ENCODE assay signal across 1 cellular context in the genomic region with DNA sequence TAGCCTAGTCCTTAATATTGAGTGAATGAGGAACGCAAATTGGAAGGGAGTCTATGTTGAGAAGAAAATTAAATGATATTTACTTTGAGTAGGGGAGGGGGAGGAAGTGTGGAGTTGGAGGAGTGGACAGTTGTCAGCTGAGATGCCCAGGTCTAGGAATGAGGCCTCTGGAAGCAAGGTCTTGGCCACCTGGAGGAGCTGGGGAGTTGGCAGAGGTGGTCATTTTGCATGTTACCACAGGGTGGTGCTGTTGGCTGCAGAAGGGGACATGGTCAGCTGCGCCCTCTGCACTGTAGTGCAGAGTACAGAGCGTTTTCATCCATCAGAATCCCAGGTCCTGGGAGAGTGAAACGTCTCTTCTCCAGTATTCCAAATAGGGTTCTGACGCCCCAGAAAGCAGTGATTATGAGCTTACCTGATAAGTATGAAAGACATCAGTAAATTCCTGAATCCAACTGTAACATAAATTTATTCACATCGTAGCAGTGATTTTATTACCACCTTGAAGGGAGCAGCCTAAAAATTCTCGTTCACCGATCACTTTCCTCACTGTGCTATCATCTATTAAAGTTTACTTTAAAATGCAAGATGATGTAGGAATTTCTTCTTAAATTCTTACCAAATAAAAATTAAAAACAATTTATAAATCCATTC.
TF ChIP-seq lines count a peak whose summit lies in the region.

No MANE protein-coding gene starts in this region.

TF ChIP-seq in K562, 482 proteins besides CTCF, POLR2A, EP300 and RAD21 (continued from another document):
- 0 out of 4 replicates have a peak, but pooled peaks of 1 of the 2 experiments have one; percentile 13 for TF ChIP-seq NRF1 (conservative IDR thresholded peaks at IDR 0.05 in 1 of 2, IDR thresholded peaks at IDR 0.05 in 1 of 2)
- 0 out of 4 replicates have a peak, but pooled peaks have one; percentile 7 to 32 for TF ChIP-seq TEAD1 (CRISPR knock-in tag; IDR thresholded peaks at IDR 0.05)
- TF ChIP-seq, protein P1, sequence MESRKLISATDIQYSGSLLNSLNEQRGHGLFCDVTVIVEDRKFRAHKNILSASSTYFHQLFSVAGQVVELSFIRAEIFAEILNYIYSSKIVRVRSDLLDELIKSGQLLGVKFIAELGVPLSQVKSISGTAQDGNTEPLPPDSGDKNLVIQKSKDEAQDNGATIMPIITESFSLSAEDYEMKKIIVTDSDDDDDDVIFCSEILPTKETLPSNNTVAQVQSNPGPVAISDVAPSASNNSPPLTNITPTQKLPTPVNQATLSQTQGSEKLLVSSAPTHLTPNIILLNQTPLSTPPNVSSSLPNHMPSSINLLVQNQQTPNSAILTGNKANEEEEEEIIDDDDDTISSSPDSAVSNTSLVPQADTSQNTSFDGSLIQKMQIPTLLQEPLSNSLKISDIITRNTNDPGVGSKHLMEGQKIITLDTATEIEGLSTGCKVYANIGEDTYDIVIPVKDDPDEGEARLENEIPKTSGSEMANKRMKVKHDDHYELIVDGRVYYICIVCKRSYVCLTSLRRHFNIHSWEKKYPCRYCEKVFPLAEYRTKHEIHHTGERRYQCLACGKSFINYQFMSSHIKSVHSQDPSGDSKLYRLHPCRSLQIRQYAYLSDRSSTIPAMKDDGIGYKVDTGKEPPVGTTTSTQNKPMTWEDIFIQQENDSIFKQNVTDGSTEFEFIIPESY (CRISPR knock-in tag; IDR thresholded peaks at IDR 0.05) = 0 out of 2 replicates have a peak, but pooled peaks have one; percentile 34
- peak; percentile 56 for TF ChIP-seq CREM (IDR thresholded peaks at IDR 0.05; ENCODE audit: low read depth)
- TF ChIP-seq MAZ (CRISPR knock-in tag; conservative IDR thresholded peaks at IDR 0.05 in 1 of 2, IDR thresholded peaks at IDR 0.05 in 1 of 2) = peak; percentile 27 to 35; a peak in 1 of 4 replicates
- TF ChIP-seq, protein P2, sequence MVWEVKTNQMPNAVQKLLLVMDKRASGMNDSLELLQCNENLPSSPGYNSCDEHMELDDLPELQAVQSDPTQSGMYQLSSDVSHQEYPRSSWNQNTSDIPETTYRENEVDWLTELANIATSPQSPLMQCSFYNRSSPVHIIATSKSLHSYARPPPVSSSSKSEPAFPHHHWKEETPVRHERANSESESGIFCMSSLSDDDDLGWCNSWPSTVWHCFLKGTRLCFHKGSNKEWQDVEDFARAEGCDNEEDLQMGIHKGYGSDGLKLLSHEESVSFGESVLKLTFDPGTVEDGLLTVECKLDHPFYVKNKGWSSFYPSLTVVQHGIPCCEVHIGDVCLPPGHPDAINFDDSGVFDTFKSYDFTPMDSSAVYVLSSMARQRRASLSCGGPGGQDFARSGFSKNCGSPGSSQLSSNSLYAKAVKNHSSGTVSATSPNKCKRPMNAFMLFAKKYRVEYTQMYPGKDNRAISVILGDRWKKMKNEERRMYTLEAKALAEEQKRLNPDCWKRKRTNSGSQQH (CRISPR knock-in tag; IDR thresholded peaks at IDR 0.05) = 0 out of 2 replicates have a peak, but pooled peaks have one; percentile 46
- TF ChIP-seq FOXA3 (CRISPR knock-in tag; conservative IDR thresholded peaks at IDR 0.05 in 1 of 2, IDR thresholded peaks at IDR 0.05 in 1 of 2) = 0 out of 4 replicates have a peak, but pooled peaks of 1 of the 2 experiments have one; percentile 41
- no peak for TF ChIP-seq POLR3A (IDR thresholded peaks at IDR 0.05; ENCODE audit: borderline replicate concordance, extremely low read depth, insufficient read depth, insufficient read length)
- 0 out of 2 replicates have a peak, but pooled peaks have one; percentile 53 for TF ChIP-seq ELF4 (CRISPR knock-in tag; IDR thresholded peaks at IDR 0.05)
- TF ChIP-seq NFIC (IDR thresholded peaks at IDR 0.05) = peak; percentile 42
- peak; percentile 80 for TF ChIP-seq SMC3 (conservative IDR thresholded peaks at IDR 0.05; ENCODE audit: insufficient read depth, low read depth, low read length)
- TF ChIP-seq ESRRA (IDR thresholded peaks at IDR 0.05; ENCODE audit: borderline replicate concordance, low read depth) = peak; percentile 32; the same call in 1 of the 2 replicates
- TF ChIP-seq, protein P3, sequence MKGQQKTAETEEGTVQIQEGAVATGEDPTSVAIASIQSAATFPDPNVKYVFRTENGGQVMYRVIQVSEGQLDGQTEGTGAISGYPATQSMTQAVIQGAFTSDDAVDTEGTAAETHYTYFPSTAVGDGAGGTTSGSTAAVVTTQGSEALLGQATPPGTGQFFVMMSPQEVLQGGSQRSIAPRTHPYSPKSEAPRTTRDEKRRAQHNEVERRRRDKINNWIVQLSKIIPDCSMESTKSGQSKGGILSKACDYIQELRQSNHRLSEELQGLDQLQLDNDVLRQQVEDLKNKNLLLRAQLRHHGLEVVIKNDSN (CRISPR knock-in tag; IDR thresholded peaks at IDR 0.05) = peak; percentile 40; the same call in 1 of the 2 replicates
- TF ChIP-seq, protein P4, sequence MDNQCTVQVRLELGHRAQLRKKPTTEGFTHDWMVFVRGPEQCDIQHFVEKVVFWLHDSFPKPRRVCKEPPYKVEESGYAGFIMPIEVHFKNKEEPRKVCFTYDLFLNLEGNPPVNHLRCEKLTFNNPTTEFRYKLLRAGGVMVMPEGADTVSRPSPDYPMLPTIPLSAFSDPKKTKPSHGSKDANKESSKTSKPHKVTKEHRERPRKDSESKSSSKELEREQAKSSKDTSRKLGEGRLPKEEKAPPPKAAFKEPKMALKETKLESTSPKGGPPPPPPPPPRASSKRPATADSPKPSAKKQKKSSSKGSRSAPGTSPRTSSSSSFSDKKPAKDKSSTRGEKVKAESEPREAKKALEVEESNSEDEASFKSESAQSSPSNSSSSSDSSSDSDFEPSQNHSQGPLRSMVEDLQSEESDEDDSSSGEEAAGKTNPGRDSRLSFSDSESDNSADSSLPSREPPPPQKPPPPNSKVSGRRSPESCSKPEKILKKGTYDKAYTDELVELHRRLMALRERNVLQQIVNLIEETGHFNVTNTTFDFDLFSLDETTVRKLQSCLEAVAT (IDR thresholded peaks at IDR 0.05) = peak in 1 of 2 experiments; percentile 93; a peak in 2 of 4 replicates
- TF ChIP-seq ZNF274 (IDR thresholded peaks at IDR 0.05; ENCODE audit: borderline replicate concordance, low read depth, low read length) = no peak
- 0 out of 2 replicates have a peak, but pooled peaks have one; percentile 17 for TF ChIP-seq HDAC2 (IDR thresholded peaks at IDR 0.05)
- TF ChIP-seq ZNF75A (CRISPR knock-in tag; IDR thresholded peaks at IDR 0.05) = no peak
- TF ChIP-seq C11orf30 (IDR thresholded peaks at IDR 0.05; ENCODE audit: low read depth) = no peak
- 0 out of 2 replicates have a peak, but pooled peaks have one; percentile 11 for TF ChIP-seq SPI1 (IDR thresholded peaks at IDR 0.05; ENCODE audit: borderline replicate concordance, low read depth, low read length)
- peak; percentile 54; the same call in 1 of the 2 replicates for TF ChIP-seq KLF16 (IDR thresholded peaks at IDR 0.05)
- no peak for TF ChIP-seq ZNF778 (CRISPR knock-in tag; IDR thresholded peaks at IDR 0.05)
- TF ChIP-seq, protein P5, sequence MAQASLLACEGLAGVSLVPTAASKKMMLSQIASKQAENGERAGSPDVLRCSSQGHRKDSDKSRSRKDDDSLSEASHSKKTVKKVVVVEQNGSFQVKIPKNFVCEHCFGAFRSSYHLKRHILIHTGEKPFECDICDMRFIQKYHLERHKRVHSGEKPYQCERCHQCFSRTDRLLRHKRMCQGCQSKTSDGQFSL (CRISPR knock-in tag; IDR thresholded peaks at IDR 0.05) = 0 out of 2 replicates have a peak, but pooled peaks have one; percentile 24
- TF ChIP-seq, protein P5 (tag; IDR thresholded peaks at IDR 0.05) = no peak
- no peak for TF ChIP-seq MTF1 (CRISPR knock-in tag; IDR thresholded peaks at IDR 0.05; ENCODE audit: borderline replicate concordance)
- TF ChIP-seq FOXK2 (conservative IDR thresholded peaks at IDR 0.05 in 1 of 2, IDR thresholded peaks at IDR 0.05 in 1 of 2; ENCODE audit: low read depth in 2 of 2) = 0 out of 4 replicates have a peak, but pooled peaks of 1 of the 2 experiments have one; percentile 33
- TF ChIP-seq, protein P6, sequence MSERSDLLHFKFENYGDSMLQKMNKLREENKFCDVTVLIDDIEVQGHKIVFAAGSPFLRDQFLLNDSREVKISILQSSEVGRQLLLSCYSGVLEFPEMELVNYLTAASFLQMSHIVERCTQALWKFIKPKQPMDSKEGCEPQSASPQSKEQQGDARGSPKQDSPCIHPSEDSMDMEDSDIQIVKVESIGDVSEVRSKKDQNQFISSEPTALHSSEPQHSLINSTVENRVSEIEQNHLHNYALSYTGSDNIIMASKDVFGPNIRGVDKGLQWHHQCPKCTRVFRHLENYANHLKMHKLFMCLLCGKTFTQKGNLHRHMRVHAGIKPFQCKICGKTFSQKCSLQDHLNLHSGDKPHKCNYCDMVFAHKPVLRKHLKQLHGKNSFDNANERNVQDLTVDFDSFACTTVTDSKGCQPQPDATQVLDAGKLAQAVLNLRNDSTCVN (CRISPR knock-in tag; IDR thresholded peaks at IDR 0.05) = peak; percentile 82; the same call in 1 of the 2 replicates
- no peak for TF ChIP-seq ZNF184 (CRISPR knock-in tag; IDR thresholded peaks at IDR 0.05)
- 0 out of 2 replicates have a peak, but pooled peaks have one; percentile 23 for TF ChIP-seq ZKSCAN1 (IDR thresholded peaks at IDR 0.05; ENCODE audit: low read depth, low read length)
- TF ChIP-seq CEBPB (tag; IDR thresholded peaks at IDR 0.05) = no peak
- TF ChIP-seq SOX6 (IDR thresholded peaks at IDR 0.05) = 0 out of 2 replicates have a peak, but pooled peaks have one; percentile 16
- TF ChIP-seq NBN (IDR thresholded peaks at IDR 0.05; ENCODE audit: low read depth) = no peak
- peak; percentile 92; the same call in 1 of the 2 replicates for TF ChIP-seq STAG1 (CRISPR knock-in tag; IDR thresholded peaks at IDR 0.05; ENCODE audit: borderline replicate concordance)
- TF ChIP-seq, protein P7, sequence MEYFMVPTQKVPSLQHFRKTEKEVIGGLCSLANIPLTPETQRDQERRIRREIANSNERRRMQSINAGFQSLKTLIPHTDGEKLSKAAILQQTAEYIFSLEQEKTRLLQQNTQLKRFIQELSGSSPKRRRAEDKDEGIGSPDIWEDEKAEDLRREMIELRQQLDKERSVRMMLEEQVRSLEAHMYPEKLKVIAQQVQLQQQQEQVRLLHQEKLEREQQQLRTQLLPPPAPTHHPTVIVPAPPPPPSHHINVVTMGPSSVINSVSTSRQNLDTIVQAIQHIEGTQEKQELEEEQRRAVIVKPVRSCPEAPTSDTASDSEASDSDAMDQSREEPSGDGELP (CRISPR knock-in tag; IDR thresholded peaks at IDR 0.05; ENCODE audit: borderline replicate concordance) = peak; percentile 89
- no peak for TF ChIP-seq GTF2A2 (tag; IDR thresholded peaks at IDR 0.05)
- 0 out of 2 replicates have a peak, but pooled peaks have one; percentile 26 for TF ChIP-seq OTX1 (CRISPR knock-in tag; IDR thresholded peaks at IDR 0.05)
- TF ChIP-seq ZC3H11A (IDR thresholded peaks at IDR 0.05; ENCODE audit: low read depth, low read length) = peak; percentile 43; the same call in 1 of the 2 replicates
- TF ChIP-seq GATAD2B (IDR thresholded peaks at IDR 0.05; ENCODE audit: borderline replicate concordance) = peak; percentile 42; the same call in 1 of the 2 replicates
- TF ChIP-seq, protein P8, sequence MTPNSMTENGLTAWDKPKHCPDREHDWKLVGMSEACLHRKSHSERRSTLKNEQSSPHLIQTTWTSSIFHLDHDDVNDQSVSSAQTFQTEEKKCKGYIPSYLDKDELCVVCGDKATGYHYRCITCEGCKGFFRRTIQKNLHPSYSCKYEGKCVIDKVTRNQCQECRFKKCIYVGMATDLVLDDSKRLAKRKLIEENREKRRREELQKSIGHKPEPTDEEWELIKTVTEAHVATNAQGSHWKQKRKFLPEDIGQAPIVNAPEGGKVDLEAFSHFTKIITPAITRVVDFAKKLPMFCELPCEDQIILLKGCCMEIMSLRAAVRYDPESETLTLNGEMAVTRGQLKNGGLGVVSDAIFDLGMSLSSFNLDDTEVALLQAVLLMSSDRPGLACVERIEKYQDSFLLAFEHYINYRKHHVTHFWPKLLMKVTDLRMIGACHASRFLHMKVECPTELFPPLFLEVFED (CRISPR knock-in tag; conservative IDR thresholded peaks at IDR 0.05) = 0 out of 2 replicates have a peak, but pooled peaks have one; percentile 58
- TF ChIP-seq TEAD4 (IDR thresholded peaks at IDR 0.05; ENCODE audit: low read length) = 0 out of 2 replicates have a peak, but pooled peaks have one; percentile 12
- no peak for TF ChIP-seq TEAD4 (CRISPR knock-in tag; IDR thresholded peaks at IDR 0.05; ENCODE audit: borderline replicate concordance)
